20 cellular contexts compared by ENCODE assay signal in genomic region chr17:29839656-29840055, GRCh38.
"Had no signal": no experiment of that assay in that cellular context is flagged by ENCODE, and none has a peak within 500 bp of the region (broad histone marks: within the 10 kb centered on the region; RNA-seq: fewer than 3 reads in every experiment).

No MANE protein-coding gene starts in this region.

- H3K4me2 ChIP-seq: neural progenitor cell, smooth muscle cell had no signal

- H3K4me1 ChIP-seq: right lobe of liver had no signal

- H3K4me3 ChIP-seq: left ventricle myocardium inferior, lung, neural progenitor cell, ovary, right atrium auricular region, right lobe of liver, smooth muscle cell, tibial nerve, upper lobe of right lung had no signal

- H3K36me3 ChIP-seq: left ventricle myocardium inferior, neural progenitor cell, ovary, right atrium auricular region, right lobe of liver, tibial nerve, upper lobe of right lung had no signal

- ATAC-seq: natural killer cell; stimulated activated memory B cell treated with anti-CD40 and anti-IgM and Interleukin-4, amounts not matched to agents 10 μg/mL and 1 μg/mL and 100 μg/mL, for 72 hours; stimulated activated naive CD8-positive, alpha-beta T cell treated with anti-CD3 and anti-CD28 coated beads, Interleukin-15, amount 100 ng/mL, for 72 hours had no signal

- H3K27me3 ChIP-seq: neural progenitor cell, ovary, right atrium auricular region, right lobe of liver, tibial nerve, upper lobe of right lung had no signal

- DNase-seq: immature natural killer cell; kidney; left ventricle myocardium inferior; naive B cell; natural killer cell; ovary; right lobe of liver; stimulated activated CD4-positive, alpha-beta T cell treated with anti-CD3 and anti-CD28 coated beads, Interleukin-1b, Interleukin-23, amount 100 ng/mL, for 48 hours; stimulated activated CD4-positive, alpha-beta T cell treated with anti-CD3 and anti-CD28 coated beads, Interleukin-2, amount 100 ng/mL, for 48 hours; stimulated activated CD4-positive, alpha-beta T cell treated with anti-CD3 and anti-CD28 coated beads, Interleukin-4, amount 100 ng/mL, for 4 hours; stimulated activated CD8-positive, alpha-beta memory T cell treated with anti-CD3 and anti-CD28 coated beads, Interleukin-4, amount 100 ng/mL, for 48 hours; stimulated activated naive CD4-positive, alpha-beta T cell treated with Interleukin-2 at 50 U/mL for 16 hours; stimulated activated naive CD8-positive, alpha-beta T cell treated with anti-CD3 and anti-CD28 coated beads, Interleukin-15, amount 100 ng/mL, for 72 hours; upper lobe of right lung had no signal

- H3K27ac ChIP-seq: left ventricle myocardium inferior, neural progenitor cell, ovary, right atrium auricular region, right lobe of liver, tibial nerve, upper lobe of right lung had no signal

- H3K9ac ChIP-seq: neural progenitor cell had no signal

- H3K9me3 ChIP-seq: left ventricle myocardium inferior, ovary, right atrium auricular region, right lobe of liver, tibial nerve, upper lobe of right lung had no signal

- H2AFZ ChIP-seq: neural progenitor cell had no signal
